1 cellular context compared by ENCODE assay signal in genomic region chr1:89633745-89634625, GRCh38.
A peak's percentile ranks its signal among the peaks of the same experiment; 100 is the strongest.
TF ChIP-seq lines count a peak whose summit lies in the region.

No MANE protein-coding gene starts in this region.

TF ChIP-seq in H1, 55 proteins besides CTCF, POLR2A, EP300 and RAD21 (continued from another document):
- TF ChIP-seq CHD7 (IDR thresholded peaks at IDR 0.05; ENCODE audit: insufficient replicate concordance, low read length) (peak; percentile 73), RNF2 (IDR thresholded peaks at IDR 0.05; ENCODE audit: borderline replicate concordance, low read depth, low read length, missing control alignments, poor library complexity, severe bottlenecking) (peak; percentile 25), CEBPB (IDR thresholded peaks at IDR 0.05; ENCODE audit: low read depth, low read length) (no peak), MAX (IDR thresholded peaks at IDR 0.05) (peak; percentile 71), RFX5 (IDR thresholded peaks at IDR 0.05; ENCODE audit: borderline replicate concordance, low read depth, low read length) (no peak), E2F6 (IDR thresholded peaks at IDR 0.05) (peak; percentile 79), SIX5 (IDR thresholded peaks at IDR 0.05; ENCODE audit: low read depth, low read length) (no peak), ZNF274 (IDR thresholded peaks at IDR 0.05; ENCODE audit: borderline replicate concordance, extremely low read depth, low read length) (no peak), SUZ12 (IDR thresholded peaks at IDR 0.05; ENCODE audit: low read length) (peak; percentile 62; the same call in 1 of the 2 replicates), CHD2 (IDR thresholded peaks at IDR 0.05; ENCODE audit: low read length) (0 out of 2 replicates have a peak, but pooled peaks have one; percentile 41), HDAC2 (IDR thresholded peaks at IDR 0.05; ENCODE audit: borderline replicate concordance in 1 of 2, low read depth in 2 of 2, low read length in 2 of 2) (no peak)
